ENCODE assay signal across 7 cellular contexts in the genomic region with DNA sequence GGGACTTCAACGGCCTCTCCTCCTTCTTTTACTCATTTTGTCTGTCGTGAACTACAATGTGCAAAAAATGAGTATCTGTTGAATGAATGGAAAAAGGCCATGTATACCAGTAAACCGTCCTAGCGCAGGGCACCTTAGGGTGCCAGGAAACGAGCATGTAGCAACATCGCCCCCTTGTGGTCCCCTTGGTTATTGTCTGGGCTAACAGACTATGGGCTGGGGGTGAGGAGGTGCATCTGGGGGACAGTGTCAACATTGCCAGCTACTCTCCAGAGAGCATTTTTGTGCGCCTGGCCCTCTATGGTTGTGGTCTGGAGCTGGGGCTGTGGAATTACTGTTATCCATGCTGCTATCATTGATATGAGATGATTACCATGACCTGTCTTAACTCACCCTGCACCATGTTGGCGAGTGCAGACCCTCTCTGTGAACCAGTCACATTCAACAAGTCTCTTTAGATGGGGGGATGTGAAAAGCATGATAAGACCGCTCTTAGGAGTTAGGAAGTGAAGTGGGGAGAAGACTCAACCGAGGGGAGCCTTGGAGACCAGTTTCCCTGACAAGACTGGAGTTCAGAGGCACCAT. TPM values are rescaled to one million over a fixed set of nuclear protein-coding genes. Genes with fewer than 3 reads are reported as not detected.
DNase-seq lines count a peak whose midpoint lies in the region; ATAC-seq, FAIRE-seq and TF ChIP-seq lines count a peak whose summit lies in the region.

No MANE protein-coding gene starts in this region.

- H3K36me3 ChIP-seq in WERI-Rb-1 (no peaks in the 10 kb centered on the region), mammary epithelial cell (ENCODE audit: insufficient read depth, low read length) (no peaks in the 10 kb centered on the region)

- in situ Hi-C loops in mammary epithelial cell (cut with MboI; ENCODE audit: low sequenced_read_pairs in 2 of 2), result no loop called here

- peaks cover 2% of the 10 kb centered on the region for H4K20me1 ChIP-seq in mammary epithelial cell (ENCODE audit: insufficient read depth, low read length)

- CTCF ChIA-PET in mammary epithelial cell (lab: Charles Lee; ENCODE audit: low non-redundant PET), result no interaction called here

- no TSS peak for BruUV-seq in mammary epithelial cell (replicated peaks; lab: Mats Ljungman, UMichigan)

- intact Hi-C loops in mammary epithelial cell (cut with micrococcal nuclease), result loop anchor here (1.0 to 10.0 kb wide), 3 partner anchors 46 to 309 kb away; a partner anchor contains a TSS

- no peak overlapping the region for H3K4me3 ChIP-seq in WERI-Rb-1 (ENCODE audit: low read depth, low read length)
- no peak overlapping the region for H3K4me3 ChIP-seq in mammary epithelial cell (replicated peaks in 1 of 3; ENCODE audit: insufficient read depth in 1 of 3, low read depth in 2 of 3, low read length in 3 of 3)

- TF ChIP-seq POLR2A in GM12892 (IDR thresholded peaks at IDR 0.05; ENCODE audit: low read depth, low read length), result no peak

- 30% methylated on average over 9 of the region's 10 CpGs for WGBS in mammary epithelial cell (ENCODE audit: low coverage, missing lambda C conversion rate)

- FAIRE-seq in GM12892 (lab: Jason Lieb, UNC), result peak; percentile 94

- H3K79me2 ChIP-seq in mammary epithelial cell (ENCODE audit: insufficient read depth, low read length), result no peaks in the 10 kb centered on the region

- peak; percentile 80 for TF ChIP-seq CTCF in WERI-Rb-1 (IDR thresholded peaks at IDR 0.05; ENCODE audit: low read depth, low read length)
- peak; percentile 80 to 81 for TF ChIP-seq CTCF in mammary epithelial cell (conservative IDR thresholded peaks at IDR 0.05 in 1 of 2, IDR thresholded peaks at IDR 0.05 in 1 of 2; ENCODE audit: extremely low read depth in 1 of 2, insufficient read depth in 1 of 2, low read depth in 1 of 2, low read length in 2 of 2)

- ATAC-seq in left lobe of liver (peak; percentile 75), GM18520 (IDR thresholded peaks at IDR 0.05; ENCODE audit: unreplicated experiment) (no peak)

- H2AFZ ChIP-seq in mammary epithelial cell (ENCODE audit: low read depth, low read length), result no peak overlapping the region

- no peaks in the 10 kb centered on the region for H3K4me1 ChIP-seq in mammary epithelial cell (ENCODE audit: insufficient read depth, low read length)

- dilution Hi-C loops in mammary epithelial cell (cut with HindIII; ENCODE audit: low sequenced_read_pairs), result no loop called here

- H3K27ac ChIP-seq in WERI-Rb-1 (no peak overlapping the region), mammary epithelial cell (ENCODE audit: insufficient read depth, low read depth, low read length) (no peak overlapping the region)

- DNase-seq in GM12892 (ENCODE audit: insufficient read length) (peak; percentile 61), NCI-H146 treated with DMSO at 0.1 percent for 48 hours (lab: John Stamatoyannopoulos, UW; ENCODE audit: unreplicated experiment) (peak; percentile 51), WERI-Rb-1 (peak; percentile 72), mammary epithelial cell (peak; percentile 20), left lobe of liver (ENCODE audit: low spot score) (peak; percentile 62)
- DNase-seq in stimulated activated CD4-positive, alpha-beta T cell treated with anti-CD3 and anti-CD28 coated beads, TNF-alpha, amount 100 ng/mL, for 4 hours (ENCODE audit: low read depth in 3 of 3), result peak; percentile 58 to 69 (median 69)

- no peak overlapping the region for H3K4me2 ChIP-seq in mammary epithelial cell (ENCODE audit: insufficient read depth, low read depth, low read length)

- H3K9me3 ChIP-seq in WERI-Rb-1 (ENCODE audit: severe bottlenecking) (no peaks in the 10 kb centered on the region), mammary epithelial cell (replicated peaks; ENCODE audit: insufficient read depth, low read length) (no peaks in the 10 kb centered on the region)

- H3K9ac ChIP-seq in mammary epithelial cell (ENCODE audit: insufficient read depth, low read length), result no peak overlapping the region

- no peaks in the 10 kb centered on the region for H3K27me3 ChIP-seq in WERI-Rb-1 (ENCODE audit: insufficient read depth, low read depth, severe bottlenecking)
- H3K27me3 ChIP-seq in mammary epithelial cell (ENCODE audit: insufficient read depth, low read length), result no peaks in the 10 kb centered on the region

RNA-seq across cellular contexts. Expression of a gene that starts 22.8 kb away (rescaled TPM):
- not detected for polyA plus RNA-seq in GM12892 (2012; ENCODE audit: missing spikeins)
- total RNA-seq in mammary epithelial cell, result not detected
- polyA plus RNA-seq in mammary epithelial cell, result not detected
- not detected for polyA minus RNA-seq in mammary epithelial cell
- total RNA-seq in left lobe of liver, result 1.3 TPM

RNA-seq across cellular contexts. Expression of a gene that starts 41.4 kb away (rescaled TPM):
- 26.5 TPM for polyA plus RNA-seq in GM12892 (2012; ENCODE audit: missing spikeins)
- 10 to 100 TPM; 20.7 to 32.8 TPM for total RNA-seq in mammary epithelial cell
- polyA plus RNA-seq in mammary epithelial cell, result 25.1 TPM
- polyA minus RNA-seq in mammary epithelial cell, result 25.5 TPM
- 38.0 TPM for total RNA-seq in left lobe of liver

RNA-seq across cellular contexts. Expression of a gene that starts 42.1 kb away (rescaled TPM):
- polyA plus RNA-seq in GM12892 (2012; ENCODE audit: missing spikeins), result 5.9 TPM
- 10 to 100 TPM; 11.0 to 12.0 TPM for total RNA-seq in mammary epithelial cell
- 5.6 TPM for polyA plus RNA-seq in mammary epithelial cell
- 6.6 TPM for polyA minus RNA-seq in mammary epithelial cell
- total RNA-seq in left lobe of liver, result 3.6 TPM

RNA-seq across cellular contexts. Expression of a gene that starts 54.4 kb away (rescaled TPM):
- polyA plus RNA-seq in GM12892 (2012; ENCODE audit: missing spikeins), result 40.0 TPM
- 10 to 100 TPM; 24.8 to 51.2 TPM for total RNA-seq in mammary epithelial cell
- 19.2 TPM for polyA plus RNA-seq in mammary epithelial cell
- polyA minus RNA-seq in mammary epithelial cell, result 30.5 TPM
- total RNA-seq in left lobe of liver, result 24.4 TPM

RNA-seq across cellular contexts. Expression of a gene that starts 54.7 kb away (rescaled TPM):
- polyA plus RNA-seq in GM12892 (2012; ENCODE audit: missing spikeins), result 175 TPM
- 10 to 100 TPM in 1 of 2 donors, 1 to 10 TPM in 1; 7.3 to 20.3 TPM for total RNA-seq in mammary epithelial cell
- 9.0 TPM for polyA plus RNA-seq in mammary epithelial cell
- 5.5 TPM for polyA minus RNA-seq in mammary epithelial cell
- total RNA-seq in left lobe of liver, result 787 TPM

Comparison
In these comparisons a context has a peak if more than half of its experiments do, and no peak if none do; other contexts are left out.
1. DNase-seq: peak in every context shown above with its lines; median percentile 72 in WERI-Rb-1; 69 in stimulated activated CD4-positive, alpha-beta T cell treated with anti-CD3 and anti-CD28 coated beads, TNF-alpha, amount 100 ng/mL, for 4 hours; 62 in left lobe of liver; 61 in GM12892; 51 in NCI-H146 treated with DMSO at 0.1 percent for 48 hours; 20 in mammary epithelial cell.